ENCODE assay signal across 21 cellular contexts in the genomic region with DNA sequence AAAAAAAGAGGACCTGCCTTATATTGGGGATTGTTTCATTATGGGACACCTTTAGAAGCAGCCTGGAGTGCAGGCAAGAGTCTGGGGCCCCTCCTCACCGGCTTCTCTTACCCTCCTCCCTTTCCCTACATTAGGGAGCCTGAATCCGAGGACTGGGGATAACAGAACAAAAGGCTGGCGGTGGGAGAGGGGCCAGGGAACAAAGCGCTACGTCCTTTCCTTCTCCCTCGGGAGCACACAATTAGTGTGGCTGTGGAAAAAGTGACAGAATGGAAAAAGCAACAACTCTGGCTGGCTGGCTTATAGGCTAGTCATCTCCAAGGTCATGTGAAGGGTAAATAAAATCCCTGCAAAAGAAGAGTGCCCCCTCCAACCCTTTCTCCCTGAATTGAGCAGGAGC.
"Had no signal": no experiment of that assay in that cellular context is flagged by ENCODE, and none has a peak within 500 bp of the region (broad histone marks: within the 10 kb centered on the region; RNA-seq: fewer than 3 reads in every experiment).

No MANE protein-coding gene starts in this region.

- H3K36me3 Mint-ChIP-seq: memory B cell; natural killer cell; stimulated activated effector memory CD8-positive, alpha-beta T cell treated with anti-CD3 and anti-CD28 coated beads, Interleukin-12 subunit alpha, Interleukin-12 subunit beta, amount 100 ng/mL, for 72 hours had no signal

- H3K4me2 ChIP-seq: smooth muscle cell had no signal

- H3K4me1 ChIP-seq: lower lobe of right lung, prostate gland, right atrium auricular region, stomach, thyroid gland, vagina had no signal

- H3K27me3 ChIP-seq: thyroid gland, vagina had no signal

- H3K4me3 ChIP-seq: lower lobe of right lung, prostate gland, right atrium auricular region, smooth muscle cell, stomach, thyroid gland, vagina had no signal

- ATAC-seq: effector memory CD8-positive, alpha-beta T cell; left ventricle myocardium superior; lower lobe of right lung; natural killer cell; sciatic nerve; stimulated activated effector memory CD8-positive, alpha-beta T cell treated with anti-CD3 and anti-CD28 coated beads, Interleukin-12 subunit alpha, Interleukin-12 subunit beta, amount 100 ng/mL, for 72 hours had no signal

- H3K27ac Mint-ChIP-seq: effector memory CD8-positive, alpha-beta T cell; memory B cell; natural killer cell; stimulated activated effector memory CD8-positive, alpha-beta T cell treated with anti-CD3 and anti-CD28 coated beads, Interleukin-12 subunit alpha, Interleukin-12 subunit beta, amount 100 ng/mL, for 72 hours had no signal

- H3K4me1 Mint-ChIP-seq: memory B cell; natural killer cell; stimulated activated effector memory CD8-positive, alpha-beta T cell treated with anti-CD3 and anti-CD28 coated beads, Interleukin-12 subunit alpha, Interleukin-12 subunit beta, amount 100 ng/mL, for 72 hours had no signal

- H3K4me3 Mint-ChIP-seq: effector memory CD8-positive, alpha-beta T cell; memory B cell; natural killer cell; stimulated activated effector memory CD8-positive, alpha-beta T cell treated with anti-CD3 and anti-CD28 coated beads, Interleukin-12 subunit alpha, Interleukin-12 subunit beta, amount 100 ng/mL, for 72 hours had no signal

- H3K9me3 ChIP-seq: lower lobe of right lung, prostate gland, right atrium auricular region, stomach, thyroid gland, vagina had no signal

- DNase-seq: cortex of kidney; effector memory CD8-positive, alpha-beta T cell; erythroblast; hypothalamus; left ventricle myocardium superior; lower lobe of right lung; natural killer cell; stimulated activated CD4-positive, alpha-beta T cell treated with anti-CD3 and anti-CD28 coated beads, Interleukin-12 subunit alpha, Interleukin-12 subunit beta, amount 100 ng/mL, for 4 hours; stimulated activated CD4-positive, alpha-beta T cell treated with anti-CD3 and anti-CD28 coated beads, Interleukin-1b, Interleukin-23, amount 100 ng/mL, for 48 hours; stimulated activated CD4-positive, alpha-beta T cell treated with anti-CD3 and anti-CD28 coated beads, Interleukin-4, amount 100 ng/mL, for 1 hour; stimulated activated naive CD4-positive, alpha-beta T cell treated with Interleukin-2 at 50 U/mL for 16 hours; stomach; thyroid gland; trophoblast cell had no signal

- H3K36me3 ChIP-seq: lower lobe of right lung, prostate gland, right atrium auricular region, stomach, thyroid gland, vagina had no signal

- H3K9me3 Mint-ChIP-seq: effector memory CD8-positive, alpha-beta T cell; memory B cell; natural killer cell; stimulated activated effector memory CD8-positive, alpha-beta T cell treated with anti-CD3 and anti-CD28 coated beads, Interleukin-12 subunit alpha, Interleukin-12 subunit beta, amount 100 ng/mL, for 72 hours had no signal

- H3K27ac ChIP-seq: lower lobe of right lung, prostate gland, right atrium auricular region, stomach, thyroid gland, vagina had no signal
